13 cellular contexts compared by ENCODE assay signal in the genomic region with DNA sequence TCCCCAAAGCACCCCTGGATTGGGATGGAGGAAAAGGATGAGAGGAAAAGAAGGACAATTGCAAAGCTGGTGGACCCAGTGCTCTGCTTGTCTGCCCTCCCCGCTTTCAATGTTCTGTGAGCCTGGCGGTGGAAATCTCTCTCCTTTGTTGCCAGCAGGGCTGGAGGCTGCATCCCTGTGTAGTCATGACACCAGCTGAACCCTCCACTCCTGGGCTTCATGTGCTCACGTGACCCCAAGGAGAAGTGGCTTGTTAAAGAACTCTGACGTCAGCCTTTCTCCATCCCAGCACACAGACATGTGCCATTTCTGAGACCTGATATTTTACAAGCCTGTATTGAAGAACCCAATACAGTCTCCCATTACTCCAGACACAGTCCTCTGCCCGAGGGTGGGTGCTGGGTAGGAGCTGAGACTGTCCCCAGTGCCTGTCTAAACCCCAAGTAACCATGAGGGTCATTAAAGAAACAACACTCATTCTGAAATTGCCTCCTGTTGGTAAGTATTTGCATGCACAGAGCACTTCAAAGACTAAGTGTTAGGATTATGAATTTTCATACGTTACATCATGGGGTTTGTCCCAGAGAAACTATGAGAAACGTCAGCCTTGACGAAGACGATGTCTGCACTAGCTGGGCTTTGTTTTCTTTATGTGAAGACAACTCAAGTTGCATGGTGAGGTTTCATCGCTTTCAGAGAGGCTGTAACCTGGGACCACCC. TPM values are rescaled to one million over a fixed set of nuclear protein-coding genes. Genes with fewer than 3 reads are reported as not detected.
DNase-seq lines count a peak whose midpoint lies in the region; ATAC-seq and TF ChIP-seq lines count a peak whose summit lies in the region.
"Had no signal": no experiment of that assay in that cellular context is flagged by ENCODE, and none has a peak within 500 bp of the region (broad histone marks: within the 10 kb centered on the region; RNA-seq: fewer than 3 reads in every experiment).

No MANE protein-coding gene starts in this region.

- DNase-seq in DMS53 (lab: John Stamatoyannopoulos, UW) (peak; percentile 93), NCI-H187 (lab: John Stamatoyannopoulos, UW) (peak; percentile 43 to 82), chondrocyte (ENCODE audit: low spot score) (no peak), superior temporal gyrus (ENCODE audit: extremely low spot score) (no peak), mammary epithelial cell (no peak)
- DNase-seq: activated CD8-positive, alpha-beta memory T cell treated with anti-CD3 and anti-CD28 coated beads, Interleukin-2, amount 50 U/mL, for 4 hours; hippocampal formation; midbrain had no signal

- CTCF ChIA-PET in mammary epithelial cell (lab: Charles Lee; ENCODE audit: low non-redundant PET) = no interaction called here

- H3K36me3 ChIP-seq in mammary epithelial cell (ENCODE audit: insufficient read depth, low read length) = no peaks in the 10 kb centered on the region
- H3K36me3 ChIP-seq: BLaER1 treated with 17β-estradiol and CSF1 and Interleukin-3, amounts not matched to agents 10 nM and 100 nM; suprapubic skin had no signal

- H3K4me1 Mint-ChIP-seq in chondrocyte (ENCODE audit: low read depth) = no peaks in the 10 kb centered on the region

- no peak overlapping the region for H3K4me2 ChIP-seq in mammary epithelial cell (ENCODE audit: insufficient read depth, low read depth, low read length)
- H3K4me2 ChIP-seq: BLaER1 treated with 17β-estradiol and CSF1 and Interleukin-3, amounts not matched to agents 10 nM and 100 nM had no signal

- dilution Hi-C loops in mammary epithelial cell (cut with HindIII; ENCODE audit: low sequenced_read_pairs) = no loop called here

- no peak overlapping the region for H3K4me3 ChIP-seq in mammary epithelial cell (replicated peaks in 1 of 3; ENCODE audit: insufficient read depth in 1 of 3, low read depth in 2 of 3, low read length in 3 of 3)
- H3K4me3 ChIP-seq: BLaER1 treated with 17β-estradiol and CSF1 and Interleukin-3, amounts not matched to agents 10 nM and 100 nM; suprapubic skin had no signal

- H3K36me3 Mint-ChIP-seq in chondrocyte (ENCODE audit: low read depth) = peaks cover 6% of the 10 kb centered on the region

- no peaks in the 10 kb centered on the region for H3K27me3 Mint-ChIP-seq in chondrocyte (ENCODE audit: low read depth)

- intact Hi-C loops in mammary epithelial cell (cut with micrococcal nuclease) = no loop called here

- in situ Hi-C loops in mammary epithelial cell (cut with MboI; ENCODE audit: low sequenced_read_pairs in 2 of 2) = no loop called here

- no peaks in the 10 kb centered on the region for H3K9me3 Mint-ChIP-seq in chondrocyte (ENCODE audit: low read depth)

- peaks cover 4% of the 10 kb centered on the region for H3K27me3 ChIP-seq in mammary epithelial cell (ENCODE audit: insufficient read depth, low read length)
- H3K27me3 ChIP-seq: BLaER1 treated with 17β-estradiol and CSF1 and Interleukin-3, amounts not matched to agents 10 nM and 100 nM; suprapubic skin had no signal

- TF ChIP-seq CTCF in chondrocyte (IDR thresholded peaks at IDR 0.05) (peak; percentile 29), mammary epithelial cell (conservative IDR thresholded peaks at IDR 0.05 in 1 of 2, IDR thresholded peaks at IDR 0.05 in 1 of 2; ENCODE audit: extremely low read depth in 1 of 2, insufficient read depth in 1 of 2, low read depth in 1 of 2, low read length in 2 of 2) (no peak)

- H3K4me1 ChIP-seq in mammary epithelial cell (ENCODE audit: insufficient read depth, low read length) = no peaks in the 10 kb centered on the region
- H3K4me1 ChIP-seq: BLaER1 treated with 17β-estradiol and CSF1 and Interleukin-3, amounts not matched to agents 10 nM and 100 nM; suprapubic skin had no signal

- no peak overlapping the region for H3K4me3 Mint-ChIP-seq in chondrocyte (ENCODE audit: unreplicated experiment)

- no peaks in the 10 kb centered on the region for H4K20me1 ChIP-seq in mammary epithelial cell (ENCODE audit: insufficient read depth, low read length)
- H4K20me1 ChIP-seq: BLaER1 treated with 17β-estradiol and CSF1 and Interleukin-3, amounts not matched to agents 10 nM and 100 nM had no signal

- no peak overlapping the region for H3K9ac ChIP-seq in mammary epithelial cell (ENCODE audit: insufficient read depth, low read length)
- H3K9ac ChIP-seq: BLaER1 treated with 17β-estradiol and CSF1 and Interleukin-3, amounts not matched to agents 10 nM and 100 nM had no signal

- WGBS in mammary epithelial cell (ENCODE audit: low coverage, missing lambda C conversion rate) = 78% methylated on average over 10 of the region's 10 CpGs

- H3K27ac Mint-ChIP-seq in chondrocyte (ENCODE audit: unreplicated experiment) = no peak overlapping the region

- H3K79me2 ChIP-seq in mammary epithelial cell (ENCODE audit: insufficient read depth, low read length) = no peaks in the 10 kb centered on the region

- BruUV-seq in mammary epithelial cell (replicated peaks; lab: Mats Ljungman, UMichigan) = no TSS peak

- no peak overlapping the region for H3K27ac ChIP-seq in mammary epithelial cell (ENCODE audit: insufficient read depth, low read depth, low read length)
- H3K27ac ChIP-seq: BLaER1 treated with 17β-estradiol and CSF1 and Interleukin-3, amounts not matched to agents 10 nM and 100 nM; suprapubic skin had no signal

- no peak overlapping the region for H2AFZ ChIP-seq in mammary epithelial cell (ENCODE audit: low read depth, low read length)

- ATAC-seq in GM18520 (IDR thresholded peaks at IDR 0.05; ENCODE audit: unreplicated experiment) = peak; percentile 76
- no peak for ATAC-seq in HG03571 (IDR thresholded peaks at IDR 0.05; ENCODE audit: unreplicated experiment)
- no peak for ATAC-seq in HG03045 (IDR thresholded peaks at IDR 0.05; ENCODE audit: unreplicated experiment)

- H3K9me3 ChIP-seq in mammary epithelial cell (replicated peaks; ENCODE audit: insufficient read depth, low read length) = no peaks in the 10 kb centered on the region
- H3K9me3 ChIP-seq: BLaER1 treated with 17β-estradiol and CSF1 and Interleukin-3, amounts not matched to agents 10 nM and 100 nM; suprapubic skin had no signal

RNA-seq across cellular contexts. Expression of a gene that starts 21.7 kb away (rescaled TPM):
- total RNA-seq in chondrocyte (28.1 to 36.7 TPM (median 34.4 TPM) in 3 replicates), mammary epithelial cell (under 1 TPM; 0.09 to 0.67 TPM)
- polyA plus RNA-seq in mammary epithelial cell = 0.07 TPM
- polyA minus RNA-seq in mammary epithelial cell = not detected

Comparison
In these comparisons a context has a peak if more than half of its experiments do, and no peak if none do; other contexts are left out.
1. DNase-seq: peak in DMS53 (single experiment) and NCI-H187 (2 of 2); none in chondrocyte (single experiment), superior temporal gyrus (single experiment) and mammary epithelial cell (single experiment).
2. RNA of a gene that starts 21.7 kb away (total RNA-seq): 28.1 to 36.7 TPM in chondrocyte; 0.09 to 0.67 TPM in mammary epithelial cell; every median in the first group is over 10 times any median in the second.